ENCODE assay signal across 8 cellular contexts in the genomic region with DNA sequence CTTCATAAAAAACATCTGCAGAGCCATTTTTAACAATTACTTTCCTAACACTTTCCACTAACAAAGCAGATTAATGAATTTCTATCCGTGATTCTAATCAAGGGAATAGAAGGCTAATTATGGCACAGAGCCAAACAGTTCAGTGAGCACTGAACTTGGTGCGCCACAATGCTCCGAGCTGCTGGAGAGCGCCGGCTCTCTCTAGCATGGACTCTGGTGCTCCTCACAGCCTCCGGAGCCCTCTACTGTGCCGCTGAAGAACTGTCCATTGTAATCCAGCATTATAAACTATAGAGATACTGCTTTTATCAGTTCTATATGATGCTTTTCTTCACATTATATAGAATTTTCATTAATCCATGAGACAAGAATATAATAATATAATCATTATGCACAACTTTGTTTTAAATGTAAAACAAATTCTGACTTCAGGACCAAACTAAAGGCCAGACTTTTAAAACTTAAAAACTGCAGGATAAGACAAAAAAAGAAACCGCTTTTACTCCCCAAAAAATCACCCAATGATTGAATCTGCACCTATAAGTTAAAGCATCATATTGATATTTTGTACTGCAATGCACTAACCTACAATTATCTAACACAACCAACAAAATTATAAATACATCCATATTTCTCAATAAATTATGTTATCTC.
DNase-seq lines count a peak whose midpoint lies in the region; ATAC-seq and TF ChIP-seq lines count a peak whose summit lies in the region.

No MANE protein-coding gene starts in this region.

- H3K27ac ChIP-seq in 22Rv1 (no peak overlapping the region), HCT116 (ENCODE audit: low read depth, low read length) (no peak overlapping the region), lung (ENCODE audit: low read depth in 1 of 2, low read length in 1 of 2) (no peak overlapping the region)

- H3K79me2 ChIP-seq in HCT116 (ENCODE audit: insufficient read depth, low read length): peaks cover 9% of the 10 kb centered on the region

- 38 to 54% methylated on average over 8 of the region's 8 CpGs for WGBS in lung, 2 donors

- no peak overlapping the region; the same call in 1 of the 2 replicates for H3K4me2 ChIP-seq in HCT116 (ENCODE audit: low read length)

- H3K4me1 ChIP-seq in HCT116 (ENCODE audit: control insufficient read depth in 1 of 2, insufficient read depth in 2 of 2, low read length in 2 of 2) (peaks cover 0 to 5% of the 10 kb centered on the region in 2 experiments; a peak in 1 of 4 replicates), lung (ENCODE audit: control insufficient read depth in 2 of 2, insufficient read depth in 2 of 2, low read length in 2 of 2) (peaks cover 0 to 1% of the 10 kb centered on the region in 2 donors)

- H3K36me3 ChIP-seq in HCT116 (ENCODE audit: control insufficient read depth in 1 of 2, insufficient read depth in 2 of 2, low read length in 2 of 2) (peaks cover 0 to 4% of the 10 kb centered on the region in 2 experiments; a peak in 1 of 4 replicates), lung (ENCODE audit: control insufficient read depth in 2 of 2, insufficient read depth in 2 of 2, low read length in 2 of 2) (peaks cover 2 to 4% of the 10 kb centered on the region in 2 donors)

- peak; percentile 81 for TF ChIP-seq RAD21 in HCT116 (IDR thresholded peaks at IDR 0.05; ENCODE audit: low read depth)

- DNase-seq in HCT116 (ENCODE audit: low read depth, low spot score) (peak; percentile 45), NCI-H774 (lab: John Stamatoyannopoulos, UW) (peak; percentile 15), dedifferentiated amniotic fluid mesenchymal stem cell (ENCODE audit: extremely low spot score) (peak; percentile 58), lung (ENCODE audit: low spot score) (peak; percentile 59), NOMO-1 treated with DMSO at 0.1 percent for 48 hours (lab: John Stamatoyannopoulos, UW; ENCODE audit: unreplicated experiment) (no peak)

- H3K27me3 ChIP-seq in HCT116 (ENCODE audit: insufficient read depth, low read length) (no peaks in the 10 kb centered on the region), lung (ENCODE audit: control insufficient read depth, insufficient read depth) (no peaks in the 10 kb centered on the region)

- no peak overlapping the region for H3K4me3 ChIP-seq in HCT116 (replicated peaks in 1 of 2; ENCODE audit: low read depth in 1 of 2, low read length in 2 of 2)
- no peak overlapping the region for H3K4me3 ChIP-seq in lung

- TF ChIP-seq CTCF in 22Rv1 (IDR thresholded peaks at IDR 0.05) (peak; percentile 94), HCT116 (IDR thresholded peaks at IDR 0.05 in 2 of 3, conservative IDR thresholded peaks at IDR 0.05 in 1 of 3; ENCODE audit: borderline replicate concordance in 1 of 3, insufficient read depth in 1 of 3, low read depth in 2 of 3, low read length in 2 of 3) (peak; percentile 51 to 72 (median 63); a peak in 5 of 6 replicates), lung (IDR thresholded peaks at IDR 0.05; ENCODE audit: control extremely low read depth, extremely low read depth) (peak; percentile 30)

- intact Hi-C loops in HCT116 (cut with micrococcal nuclease): loop anchor here (2.0 to 5.0 kb wide), 2 partner anchors 112 to 967 kb away; no protein-coding TSS in a partner anchor

- no peaks in the 10 kb centered on the region for H3K9me3 ChIP-seq in HCT116 (ENCODE audit: control insufficient read depth in 1 of 2, insufficient read depth in 1 of 2, low read depth in 1 of 2, low read length in 2 of 2)
- peaks cover 0 to 2% of the 10 kb centered on the region in 2 donors for H3K9me3 ChIP-seq in lung (ENCODE audit: control insufficient read depth in 2 of 2, insufficient read depth in 1 of 2, low read length in 1 of 2)

- POLR2A ChIA-PET in HCT116 (lab: Charles Lee): no interaction called here

- RAD21 ChIA-PET in HCT116 (lab: Charles Lee; ENCODE audit: low non-redundant PET in 1 of 2, low total read pairs in 2 of 2, uncharacterized antibody in 2 of 2, unreplicated experiment in 2 of 2): no interaction called here

- no peak overlapping the region for H2AFZ ChIP-seq in HCT116 (ENCODE audit: low read depth, low read length, poor library complexity, severe bottlenecking)

- CTCF ChIA-PET in HCT116 (lab: Charles Lee): interaction anchor here (1.5 to 1.6 kb wide), 2 partner anchors 11 to 53 kb away, joined by 3 to 5 read pairs; no protein-coding TSS in a partner anchor

- TF ChIP-seq POLR2A in HCT116 (IDR thresholded peaks at IDR 0.05; ENCODE audit: borderline replicate concordance, extremely low read depth, insufficient read depth, insufficient read length): no peak

- H3K9ac ChIP-seq in HCT116 (ENCODE audit: low read length): no peak overlapping the region

- no TSS peak for BruUV-seq in HCT116 (replicated peaks; lab: Mats Ljungman, UMichigan)

- H4K20me1 ChIP-seq in HCT116 (ENCODE audit: insufficient read depth): no peaks in the 10 kb centered on the region

- H3K9me2 ChIP-seq in HCT116 (ENCODE audit: insufficient read depth): no peaks in the 10 kb centered on the region

- ATAC-seq in HCT116: peak; percentile 100
- ATAC-seq in lung (ENCODE audit: insufficient read depth, low FRiP score): no peak
- no peak for ATAC-seq in HG03521 (IDR thresholded peaks at IDR 0.05; ENCODE audit: unreplicated experiment)
- no peak for ATAC-seq in HG02938 (IDR thresholded peaks at IDR 0.05; ENCODE audit: unreplicated experiment)

TF ChIP-seq in HCT116, 20 proteins besides CTCF, POLR2A, EP300 and RAD21:
- TF ChIP-seq, protein P1, sequence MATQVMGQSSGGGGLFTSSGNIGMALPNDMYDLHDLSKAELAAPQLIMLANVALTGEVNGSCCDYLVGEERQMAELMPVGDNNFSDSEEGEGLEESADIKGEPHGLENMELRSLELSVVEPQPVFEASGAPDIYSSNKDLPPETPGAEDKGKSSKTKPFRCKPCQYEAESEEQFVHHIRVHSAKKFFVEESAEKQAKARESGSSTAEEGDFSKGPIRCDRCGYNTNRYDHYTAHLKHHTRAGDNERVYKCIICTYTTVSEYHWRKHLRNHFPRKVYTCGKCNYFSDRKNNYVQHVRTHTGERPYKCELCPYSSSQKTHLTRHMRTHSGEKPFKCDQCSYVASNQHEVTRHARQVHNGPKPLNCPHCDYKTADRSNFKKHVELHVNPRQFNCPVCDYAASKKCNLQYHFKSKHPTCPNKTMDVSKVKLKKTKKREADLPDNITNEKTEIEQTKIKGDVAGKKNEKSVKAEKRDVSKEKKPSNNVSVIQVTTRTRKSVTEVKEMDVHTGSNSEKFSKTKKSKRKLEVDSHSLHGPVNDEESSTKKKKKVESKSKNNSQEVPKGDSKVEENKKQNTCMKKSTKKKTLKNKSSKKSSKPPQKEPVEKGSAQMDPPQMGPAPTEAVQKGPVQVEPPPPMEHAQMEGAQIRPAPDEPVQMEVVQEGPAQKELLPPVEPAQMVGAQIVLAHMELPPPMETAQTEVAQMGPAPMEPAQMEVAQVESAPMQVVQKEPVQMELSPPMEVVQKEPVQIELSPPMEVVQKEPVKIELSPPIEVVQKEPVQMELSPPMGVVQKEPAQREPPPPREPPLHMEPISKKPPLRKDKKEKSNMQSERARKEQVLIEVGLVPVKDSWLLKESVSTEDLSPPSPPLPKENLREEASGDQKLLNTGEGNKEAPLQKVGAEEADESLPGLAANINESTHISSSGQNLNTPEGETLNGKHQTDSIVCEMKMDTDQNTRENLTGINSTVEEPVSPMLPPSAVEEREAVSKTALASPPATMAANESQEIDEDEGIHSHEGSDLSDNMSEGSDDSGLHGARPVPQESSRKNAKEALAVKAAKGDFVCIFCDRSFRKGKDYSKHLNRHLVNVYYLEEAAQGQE (IDR thresholded peaks at IDR 0.05; ENCODE audit: low read depth): peak; percentile 3; the same call in 1 of the 2 replicates
- no peak for TF ChIP-seq CEBPB (IDR thresholded peaks at IDR 0.05; ENCODE audit: low read depth)
- TF ChIP-seq JUND (IDR thresholded peaks at IDR 0.05): no peak
- TF ChIP-seq, protein P2, sequence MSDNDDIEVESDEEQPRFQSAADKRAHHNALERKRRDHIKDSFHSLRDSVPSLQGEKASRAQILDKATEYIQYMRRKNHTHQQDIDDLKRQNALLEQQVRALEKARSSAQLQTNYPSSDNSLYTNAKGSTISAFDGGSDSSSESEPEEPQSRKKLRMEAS (IDR thresholded peaks at IDR 0.05): no peak
- no peak for TF ChIP-seq EGR1 (IDR thresholded peaks at IDR 0.05; ENCODE audit: low read depth)
- no peak for TF ChIP-seq ELF1 (IDR thresholded peaks at IDR 0.05; ENCODE audit: borderline replicate concordance, low read depth)

Comparison
In these comparisons a context has a peak if more than half of its experiments do, and no peak if none do; other contexts are left out.
1. CTCF ChIP-seq: peak in every context shown above with its lines; median percentile 94 in 22Rv1; 63 in HCT116; 30 in lung.